Comparison of ENCODE assay signal across 8 cellular contexts in genomic region chr6:89610149-89610642, GRCh38. TPM values are rescaled to one million over a fixed set of nuclear protein-coding genes. Genes with fewer than 3 reads are reported as not detected.
DNase-seq lines count a peak whose midpoint lies in the region; ATAC-seq and TF ChIP-seq lines count a peak whose summit lies in the region.

No MANE protein-coding gene starts in this region.

- H3K9me3 Mint-ChIP-seq in activated CD8-positive, alpha-beta T cell treated with anti-CD3 and anti-CD28 coated beads, Interleukin-2, amount 10 ng/mL, durations not matched to agents 7 days and 5 days (ENCODE audit: insufficient read depth) = no peaks in the 10 kb centered on the region

- H3K36me3 ChIP-seq in GM06990 (ENCODE audit: control insufficient read depth, insufficient read depth, low read length) (no peaks in the 10 kb centered on the region), mucosa of descending colon (ENCODE audit: low read depth) (no peaks in the 10 kb centered on the region)
- H3K36me3 ChIP-seq in effector memory CD4-positive, alpha-beta T cell (ENCODE audit: control insufficient read depth, insufficient read depth, low read length) = no peaks in the 10 kb centered on the region

- H3K4me1 ChIP-seq in effector memory CD4-positive, alpha-beta T cell (ENCODE audit: control insufficient read depth, insufficient read depth, low read length, poor library complexity, severe bottlenecking) = no peaks in the 10 kb centered on the region
- H3K4me1 ChIP-seq in mucosa of descending colon (ENCODE audit: low read depth) = no peaks in the 10 kb centered on the region

- peaks cover 2% of the 10 kb centered on the region for H3K36me3 Mint-ChIP-seq in activated CD8-positive, alpha-beta T cell treated with anti-CD3 and anti-CD28 coated beads, Interleukin-2, amount 10 ng/mL, durations not matched to agents 7 days and 5 days (ENCODE audit: low read depth)

- intact Hi-C loops in mucosa of descending colon (cut with DNase I, micrococcal nuclease) = loop anchor here in 1 of 2 donors (5.0 kb wide), 1 partner anchor 178 kb away; the partner anchor contains the start of gene ANKRD6

- POLR2A ChIA-PET in activated CD8-positive, alpha-beta T cell treated with anti-CD3 and anti-CD28 coated beads, Interleukin-2, amount 10 ng/mL, durations not matched to agents 7 days and 5 days (lab: Charles Lee) = no interaction called here

- H3K27ac ChIP-seq in effector memory CD4-positive, alpha-beta T cell (ENCODE audit: insufficient read depth, low read length, poor library complexity, severe bottlenecking) = no peak overlapping the region

- H3K9me3 ChIP-seq in effector memory CD4-positive, alpha-beta T cell (ENCODE audit: control insufficient read depth, low read length) = no peaks in the 10 kb centered on the region
- H3K9me3 ChIP-seq in mucosa of descending colon = no peaks in the 10 kb centered on the region

- peaks cover 24% of the 10 kb centered on the region for H3K4me1 Mint-ChIP-seq in activated CD8-positive, alpha-beta T cell treated with anti-CD3 and anti-CD28 coated beads, Interleukin-2, amount 10 ng/mL, durations not matched to agents 7 days and 5 days (ENCODE audit: low read depth)

- H3K27ac Mint-ChIP-seq in activated CD8-positive, alpha-beta T cell treated with anti-CD3 and anti-CD28 coated beads, Interleukin-2, amount 10 ng/mL, durations not matched to agents 7 days and 5 days = no peak overlapping the region

- CTCF ChIA-PET in activated CD8-positive, alpha-beta T cell treated with anti-CD3 and anti-CD28 coated beads, Interleukin-2, amount 10 ng/mL, durations not matched to agents 7 days and 5 days (lab: Charles Lee) = interaction anchor here (0.7 to 7.7 kb wide), 16 partner anchors 12 to 627 kb away, joined by 3 to 82 read pairs (median 4); partner anchors contain the start of genes ANKRD6 and UBE2J1

- no peaks in the 10 kb centered on the region for H3K27me3 ChIP-seq in GM06990 (replicated peaks; ENCODE audit: control insufficient read depth, insufficient read depth, low read length)
- H3K27me3 ChIP-seq in effector memory CD4-positive, alpha-beta T cell (replicated peaks; ENCODE audit: control insufficient read depth, insufficient read depth, low read length, poor library complexity, severe bottlenecking) = no peaks in the 10 kb centered on the region

- no peak overlapping the region for H3K4me3 Mint-ChIP-seq in activated CD8-positive, alpha-beta T cell treated with anti-CD3 and anti-CD28 coated beads, Interleukin-2, amount 10 ng/mL, durations not matched to agents 7 days and 5 days

- ATAC-seq in HG02759 (IDR thresholded peaks at IDR 0.05; ENCODE audit: unreplicated experiment) (peak; percentile 57), mucosa of descending colon (peak; percentile 74)
- ATAC-seq in activated CD8-positive, alpha-beta T cell treated with anti-CD3 and anti-CD28 coated beads, Interleukin-2, amount 10 ng/mL, durations not matched to agents 7 days and 5 days = peak; percentile 88

- H3K4me3 ChIP-seq in GM06990 (replicated peaks; ENCODE audit: low read depth, low read length) (no peak overlapping the region), mucosa of descending colon (no peak overlapping the region)
- H3K4me3 ChIP-seq in effector memory CD4-positive, alpha-beta T cell (ENCODE audit: insufficient read depth, low read depth, low read length, poor library complexity, severe bottlenecking) = no peak overlapping the region

- TF ChIP-seq CTCF in GM06990 (IDR thresholded peaks at IDR 0.05; ENCODE audit: insufficient read depth, low read length, poor library complexity, severe bottlenecking) (peak; percentile 92), mucosa of descending colon (IDR thresholded peaks at IDR 0.05) (peak; percentile 80)

- DNase-seq in GM06990 (ENCODE audit: extremely low read depth, insufficient read length) = peak; percentile 68
- peak; percentile 46 for DNase-seq in NCI-H748 treated with DMSO at 0.1 percent for 48 hours (lab: John Stamatoyannopoulos, UW)
- peak; percentile 85 for DNase-seq in activated CD8-positive, alpha-beta T cell treated with anti-CD3 and anti-CD28 coated beads, Interleukin-2, amount 10 ng/mL, durations not matched to agents 7 days and 5 days
- peak; percentile 45 to 65 (median 52) for DNase-seq in effector memory CD4-positive, alpha-beta T cell
- peak in 2 of 3 donors; percentile 74 to 85 for DNase-seq in mucosa of descending colon
- peak; percentile 60 to 61 for DNase-seq in stimulated activated CD8-positive, alpha-beta memory T cell treated with anti-CD3 and anti-CD28 coated beads, Interleukin-7, amount 100 ng/mL, for 4 hours (ENCODE audit: low read depth in 2 of 2)
- DNase-seq in DMS79 (lab: John Stamatoyannopoulos, UW) = no peak

- no peaks in the 10 kb centered on the region for H3K27me3 Mint-ChIP-seq in activated CD8-positive, alpha-beta T cell treated with anti-CD3 and anti-CD28 coated beads, Interleukin-2, amount 10 ng/mL, durations not matched to agents 7 days and 5 days (ENCODE audit: low read depth)

RNA-seq across cellular contexts. Expression of gene LYRM2, which starts 28.4 kb away (rescaled TPM):
- total RNA-seq in activated CD8-positive, alpha-beta T cell treated with anti-CD3 and anti-CD28 coated beads, Interleukin-2, amount 10 ng/mL, durations not matched to agents 7 days and 5 days = 10 to 100 TPM; 29.2 to 29.5 TPM
- total RNA-seq in mucosa of descending colon = 10 to 100 TPM; 33.9 to 36.0 (median 35.9) TPM
